11 cellular contexts compared by ENCODE assay signal in the genomic region with DNA sequence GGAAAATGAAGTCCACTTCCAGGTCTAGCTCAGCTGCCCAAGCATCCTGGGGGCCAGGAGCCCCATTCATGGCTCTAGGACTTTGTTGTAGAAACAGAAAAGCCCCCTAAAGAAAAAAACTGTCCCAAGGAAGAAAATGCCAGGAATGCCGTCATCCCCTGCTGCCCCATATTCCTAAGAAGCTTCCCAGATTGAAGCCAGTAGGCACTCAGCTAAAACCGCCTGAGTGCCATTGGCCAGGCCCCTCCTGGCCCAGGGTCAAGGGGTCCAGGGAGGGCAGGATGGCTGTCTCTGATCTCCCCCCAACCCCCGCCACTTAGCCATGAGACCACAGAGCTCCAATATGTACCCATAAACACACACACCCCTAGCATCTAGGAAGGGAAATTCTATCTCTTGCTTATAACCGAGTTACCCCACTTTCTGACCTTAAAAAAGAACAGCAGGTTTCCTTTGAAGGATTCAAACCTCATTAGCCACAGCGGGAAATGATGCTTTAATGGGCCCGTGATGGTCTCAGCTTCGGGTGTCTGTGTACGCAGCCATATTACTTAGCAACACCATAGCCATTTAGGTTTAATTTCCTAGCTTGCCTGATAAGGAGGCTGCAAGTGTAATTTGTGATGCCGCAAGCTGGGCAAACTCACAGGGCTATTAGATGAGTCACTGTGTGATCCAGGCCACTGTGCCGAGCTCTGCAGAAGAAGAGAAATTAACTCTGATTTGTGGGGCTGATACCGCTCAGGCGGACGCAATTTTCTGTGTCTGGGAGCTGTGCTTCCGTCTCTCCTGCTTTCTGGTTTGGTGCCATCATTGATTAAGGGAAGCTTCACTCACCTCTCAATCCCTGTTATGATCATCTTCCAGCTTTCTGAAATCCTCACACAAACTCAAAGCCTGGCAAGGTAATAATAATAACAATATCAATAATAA.
A peak's percentile ranks its signal among the peaks of the same experiment; 100 is the strongest.
DNase-seq lines count a peak whose midpoint lies in the region; ATAC-seq and TF ChIP-seq lines count a peak whose summit lies in the region.
"Had no signal": no experiment of that assay in that cellular context is flagged by ENCODE, and none has a peak within 500 bp of the region (broad histone marks: within the 10 kb centered on the region; RNA-seq: fewer than 3 reads in every experiment).

No MANE protein-coding gene starts in this region.

- no peaks in the 10 kb centered on the region for H3K9me3 ChIP-seq in neural cell (ENCODE audit: low read length)
- no peaks in the 10 kb centered on the region for H3K9me3 ChIP-seq in upper lobe of right lung

- H3K4me2 ChIP-seq in neural cell (ENCODE audit: low read length), result peak overlapping the region; percentile 8

- H3K27me3 ChIP-seq in neural cell (ENCODE audit: insufficient read depth, low read depth, low read length), result no peaks in the 10 kb centered on the region
- H3K27me3 ChIP-seq in upper lobe of right lung, result no peaks in the 10 kb centered on the region

- H3K79me2 ChIP-seq in neural cell (replicated peaks; ENCODE audit: insufficient read depth, low read length), result no peaks in the 10 kb centered on the region

- peak overlapping the region; percentile 61 for H3K27ac ChIP-seq in neural cell (ENCODE audit: low read length)
- H3K27ac ChIP-seq in upper lobe of right lung, result no peak overlapping the region
- H3K27ac ChIP-seq: coronary artery had no signal

- no peaks in the 10 kb centered on the region for H3K9me2 ChIP-seq in neural cell (ENCODE audit: insufficient read depth, low read length)

- DNase-seq in Daoy (ENCODE audit: low read depth), result peak; percentile 96
- DNase-seq in NCI-H146 (lab: John Stamatoyannopoulos, UW), result peak; percentile 98
- peak; percentile 91 for DNase-seq in astrocyte of the spinal cord (ENCODE audit: low read depth, low spot score)
- no peak for DNase-seq in upper lobe of right lung
- no peak for DNase-seq in RPMI8226
- DNase-seq: activated CD4-positive, alpha-beta T cell treated with anti-CD3 and anti-CD28 coated beads, Interleukin-2, amount 50 U/mL, for 4 hours; NCI-H446 treated with DMSO at 0.1 percent for 48 hours had no signal

- H3K4me3 ChIP-seq in astrocyte of the spinal cord (ENCODE audit: low read depth, low read length) (no peak overlapping the region), neural cell (ENCODE audit: low read length) (peak overlapping the region; percentile 28), upper lobe of right lung (no peak overlapping the region)
- H3K4me3 ChIP-seq: coronary artery had no signal

- H3F3A ChIP-seq in neural cell (ENCODE audit: insufficient read depth, low read length, poor library complexity, severe bottlenecking), result no peaks in the 10 kb centered on the region

- H2AFZ ChIP-seq in neural cell (ENCODE audit: low read depth, low read length), result no peak overlapping the region

- peak overlapping the region; percentile 29 for H3K9ac ChIP-seq in neural cell (ENCODE audit: low read length)

- H3K4me1 ChIP-seq in upper lobe of right lung, result no peaks in the 10 kb centered on the region

- no peak for TF ChIP-seq CTCF in astrocyte of the spinal cord (IDR thresholded peaks at IDR 0.05; ENCODE audit: low read depth, low read length)
- no peak for TF ChIP-seq CTCF in neural cell (IDR thresholded peaks at IDR 0.05; ENCODE audit: poor library complexity, severe bottlenecking)
- TF ChIP-seq CTCF in upper lobe of right lung (IDR thresholded peaks at IDR 0.05), result no peak

- in situ Hi-C loops in astrocyte of the spinal cord (cut with HindIII; ENCODE audit: low sequenced_read_pairs), result no loop called here

- peak; percentile 63 for TF ChIP-seq EP300 in neural cell (conservative IDR thresholded peaks at IDR 0.05; ENCODE audit: poor library complexity, severe bottlenecking)

- H3K36me3 ChIP-seq in neural cell (ENCODE audit: insufficient read depth, low read length) (no peaks in the 10 kb centered on the region), upper lobe of right lung (no peaks in the 10 kb centered on the region)

- no peaks in the 10 kb centered on the region for H4K20me1 ChIP-seq in neural cell (ENCODE audit: insufficient read depth)

- intact Hi-C loops in upper lobe of right lung (cut with DNase I), result no loop called here

- no peak for TF ChIP-seq RAD21 in neural cell (conservative IDR thresholded peaks at IDR 0.05)

- no peak for ATAC-seq in GM19023 (IDR thresholded peaks at IDR 0.05; ENCODE audit: unreplicated experiment)
- ATAC-seq in upper lobe of right lung, result no peak
- ATAC-seq in GM18867 (IDR thresholded peaks at IDR 0.05; ENCODE audit: unreplicated experiment), result no peak

TF ChIP-seq in neural cell, 6 proteins besides CTCF, POLR2A, EP300 and RAD21:
- TF ChIP-seq SMC3 (conservative IDR thresholded peaks at IDR 0.05; ENCODE audit: poor library complexity), result no peak
- peak; percentile 84 for TF ChIP-seq POLR2AphosphoS5 (IDR thresholded peaks at IDR 0.05)
- no peak for TF ChIP-seq EZH2 (IDR thresholded peaks at IDR 0.05; ENCODE audit: borderline replicate concordance, insufficient read depth, low read length, poor library complexity, severe bottlenecking)
- no peak for TF ChIP-seq MXI1 (conservative IDR thresholded peaks at IDR 0.05; ENCODE audit: poor library complexity, severe bottlenecking)
- TF ChIP-seq, protein P1, sequence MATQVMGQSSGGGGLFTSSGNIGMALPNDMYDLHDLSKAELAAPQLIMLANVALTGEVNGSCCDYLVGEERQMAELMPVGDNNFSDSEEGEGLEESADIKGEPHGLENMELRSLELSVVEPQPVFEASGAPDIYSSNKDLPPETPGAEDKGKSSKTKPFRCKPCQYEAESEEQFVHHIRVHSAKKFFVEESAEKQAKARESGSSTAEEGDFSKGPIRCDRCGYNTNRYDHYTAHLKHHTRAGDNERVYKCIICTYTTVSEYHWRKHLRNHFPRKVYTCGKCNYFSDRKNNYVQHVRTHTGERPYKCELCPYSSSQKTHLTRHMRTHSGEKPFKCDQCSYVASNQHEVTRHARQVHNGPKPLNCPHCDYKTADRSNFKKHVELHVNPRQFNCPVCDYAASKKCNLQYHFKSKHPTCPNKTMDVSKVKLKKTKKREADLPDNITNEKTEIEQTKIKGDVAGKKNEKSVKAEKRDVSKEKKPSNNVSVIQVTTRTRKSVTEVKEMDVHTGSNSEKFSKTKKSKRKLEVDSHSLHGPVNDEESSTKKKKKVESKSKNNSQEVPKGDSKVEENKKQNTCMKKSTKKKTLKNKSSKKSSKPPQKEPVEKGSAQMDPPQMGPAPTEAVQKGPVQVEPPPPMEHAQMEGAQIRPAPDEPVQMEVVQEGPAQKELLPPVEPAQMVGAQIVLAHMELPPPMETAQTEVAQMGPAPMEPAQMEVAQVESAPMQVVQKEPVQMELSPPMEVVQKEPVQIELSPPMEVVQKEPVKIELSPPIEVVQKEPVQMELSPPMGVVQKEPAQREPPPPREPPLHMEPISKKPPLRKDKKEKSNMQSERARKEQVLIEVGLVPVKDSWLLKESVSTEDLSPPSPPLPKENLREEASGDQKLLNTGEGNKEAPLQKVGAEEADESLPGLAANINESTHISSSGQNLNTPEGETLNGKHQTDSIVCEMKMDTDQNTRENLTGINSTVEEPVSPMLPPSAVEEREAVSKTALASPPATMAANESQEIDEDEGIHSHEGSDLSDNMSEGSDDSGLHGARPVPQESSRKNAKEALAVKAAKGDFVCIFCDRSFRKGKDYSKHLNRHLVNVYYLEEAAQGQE (IDR thresholded peaks at IDR 0.05; ENCODE audit: borderline replicate concordance), result peak; percentile 43
- TF ChIP-seq TAF1 (IDR thresholded peaks at IDR 0.05; ENCODE audit: low read depth), result no peak

Comparison
In these comparisons a context has a peak if more than half of its experiments do, and no peak if none do; other contexts are left out.
1. DNase-seq: peak in Daoy (single experiment), NCI-H146 (single experiment) and astrocyte of the spinal cord (single experiment); none in upper lobe of right lung (single experiment) and RPMI8226 (single experiment).